Comparison of ENCODE assay signal across 15 cellular contexts in genomic region chr22:33896154-33896800, GRCh38. TPM values are rescaled to one million over a fixed set of nuclear protein-coding genes. Genes with fewer than 3 reads are reported as not detected.
DNase-seq lines count a peak whose midpoint lies in the region; ATAC-seq and TF ChIP-seq lines count a peak whose summit lies in the region.
"Had no signal": no experiment of that assay in that cellular context is flagged by ENCODE, and none has a peak within 500 bp of the region (broad histone marks: within the 10 kb centered on the region; RNA-seq: fewer than 3 reads in every experiment).

No MANE protein-coding gene starts in this region.

- no peak for TF ChIP-seq CTCF in activated B cell treated with CpG ODN at 0.5 μM for 24 hours (IDR thresholded peaks at IDR 0.05)

- H3K4me3 ChIP-seq in skeletal muscle tissue (ENCODE audit: low read length in 3 of 3): no peak overlapping the region
- H3K4me3 ChIP-seq: testis had no signal

- POLR2A ChIA-PET in activated B cell treated with CpG ODN at 0.5 μM for 24 hours (lab: Charles Lee): interaction anchor here (1.3 to 1.7 kb wide), 3 partner anchors 23 to 54 kb away, joined by 4 to 8 read pairs (median 6); no protein-coding TSS in a partner anchor

- H3K4me3 Mint-ChIP-seq in activated B cell treated with CpG ODN at 0.5 μM for 24 hours: peak overlapping the region; percentile 50

- peaks cover 6 to 54% (median 29%) of the 10 kb centered on the region in 3 donors for H3K4me1 ChIP-seq in skeletal muscle tissue (ENCODE audit: control insufficient read depth in 3 of 3, insufficient read depth in 3 of 3, low read length in 3 of 3)
- H3K4me1 ChIP-seq: testis had no signal

- H3K27me3 ChIP-seq in skeletal muscle tissue (ENCODE audit: control insufficient read depth in 3 of 3, insufficient read depth in 3 of 3, low read length in 3 of 3): no peaks in the 10 kb centered on the region
- H3K27me3 ChIP-seq: testis had no signal

- peaks cover 2% of the 10 kb centered on the region for H3K36me3 Mint-ChIP-seq in activated B cell treated with CpG ODN at 0.5 μM for 24 hours (ENCODE audit: low read depth)

- no peaks in the 10 kb centered on the region for H3K27me3 Mint-ChIP-seq in activated B cell treated with CpG ODN at 0.5 μM for 24 hours

- ATAC-seq in GM19395 (IDR thresholded peaks at IDR 0.05; ENCODE audit: unreplicated experiment) (peak; percentile 64), HG02885 (IDR thresholded peaks at IDR 0.05; ENCODE audit: poor library complexity, unreplicated experiment) (peak; percentile 45), activated B cell treated with CpG ODN at 0.5 μM for 24 hours (ENCODE audit: low read depth) (peak; percentile 81), HG03571 (IDR thresholded peaks at IDR 0.05; ENCODE audit: unreplicated experiment) (no peak)

- intact Hi-C loops in activated B cell treated with CpG ODN at 0.5 μM for 24 hours (cut with micrococcal nuclease): loop anchor here (2.0 kb wide), 1 partner anchor 23 kb away; no protein-coding TSS in a partner anchor

- H3K9me3 Mint-ChIP-seq in activated B cell treated with CpG ODN at 0.5 μM for 24 hours: peaks cover 5% of the 10 kb centered on the region

- H3K36me3 ChIP-seq in skeletal muscle tissue (ENCODE audit: control insufficient read depth in 3 of 3, insufficient read depth in 3 of 3, low read length in 3 of 3): no peaks in the 10 kb centered on the region

- H3K27ac ChIP-seq in skeletal muscle tissue (ENCODE audit: low read depth, low read length): peak overlapping the region; percentile 54
- H3K27ac ChIP-seq: testis had no signal

- H3K27ac Mint-ChIP-seq in activated B cell treated with CpG ODN at 0.5 μM for 24 hours: peak overlapping the region; percentile 84

- CTCF ChIA-PET in activated B cell treated with CpG ODN at 0.5 μM for 24 hours (lab: Charles Lee): interaction anchor here (2.2 kb wide), 1 partner anchor 23 kb away, joined by 6 read pairs; no protein-coding TSS in a partner anchor

- H3K9ac ChIP-seq in skeletal muscle tissue (ENCODE audit: low read depth in 1 of 3, low read length in 3 of 3): no peak overlapping the region

- no peak for DNase-seq in activated B cell treated with CpG ODN at 0.5 μM for 24 hours
- DNase-seq in MV-4-11 (lab: John Stamatoyannopoulos, UW): no peak
- no peak for DNase-seq in activated CD4-positive, CD25-positive, alpha-beta regulatory T cell treated with anti-CD3 and anti-CD28 coated beads, Interleukin-2, amount 50 U/mL, for 72 hours
- DNase-seq in NCI-H1417 treated with DMSO at 0.1 percent for 48 hours (lab: John Stamatoyannopoulos, UW): no peak
- DNase-seq: activated CD4-positive, alpha-beta T cell treated with anti-CD3 and anti-CD28 coated beads, Interleukin-2, amount 50 U/mL, for 1 hour; activated naive CD4-positive, alpha-beta T cell treated with Interleukin-2 at 50 U/mL for 16 hours; Caco-2; erythroblast; NCI-H1048; NCI-H748 treated with DMSO at 0.1 percent for 48 hours; testis had no signal

- H3K9me3 ChIP-seq in skeletal muscle tissue (ENCODE audit: control insufficient read depth in 3 of 3, low read length in 3 of 3): no peaks in the 10 kb centered on the region
- H3K9me3 ChIP-seq: Caco-2, testis had no signal

- H3K4me1 Mint-ChIP-seq in activated B cell treated with CpG ODN at 0.5 μM for 24 hours: peaks cover 69% of the 10 kb centered on the region

RNA-seq across cellular contexts. Expression of gene LARGE1, which starts 24.0 kb away (rescaled TPM):
- total RNA-seq in activated B cell treated with CpG ODN at 0.5 μM for 24 hours (22.2 and 22.3 TPM in 2 replicates), skeletal muscle tissue (12.5 TPM)
